In the genomic region with DNA sequence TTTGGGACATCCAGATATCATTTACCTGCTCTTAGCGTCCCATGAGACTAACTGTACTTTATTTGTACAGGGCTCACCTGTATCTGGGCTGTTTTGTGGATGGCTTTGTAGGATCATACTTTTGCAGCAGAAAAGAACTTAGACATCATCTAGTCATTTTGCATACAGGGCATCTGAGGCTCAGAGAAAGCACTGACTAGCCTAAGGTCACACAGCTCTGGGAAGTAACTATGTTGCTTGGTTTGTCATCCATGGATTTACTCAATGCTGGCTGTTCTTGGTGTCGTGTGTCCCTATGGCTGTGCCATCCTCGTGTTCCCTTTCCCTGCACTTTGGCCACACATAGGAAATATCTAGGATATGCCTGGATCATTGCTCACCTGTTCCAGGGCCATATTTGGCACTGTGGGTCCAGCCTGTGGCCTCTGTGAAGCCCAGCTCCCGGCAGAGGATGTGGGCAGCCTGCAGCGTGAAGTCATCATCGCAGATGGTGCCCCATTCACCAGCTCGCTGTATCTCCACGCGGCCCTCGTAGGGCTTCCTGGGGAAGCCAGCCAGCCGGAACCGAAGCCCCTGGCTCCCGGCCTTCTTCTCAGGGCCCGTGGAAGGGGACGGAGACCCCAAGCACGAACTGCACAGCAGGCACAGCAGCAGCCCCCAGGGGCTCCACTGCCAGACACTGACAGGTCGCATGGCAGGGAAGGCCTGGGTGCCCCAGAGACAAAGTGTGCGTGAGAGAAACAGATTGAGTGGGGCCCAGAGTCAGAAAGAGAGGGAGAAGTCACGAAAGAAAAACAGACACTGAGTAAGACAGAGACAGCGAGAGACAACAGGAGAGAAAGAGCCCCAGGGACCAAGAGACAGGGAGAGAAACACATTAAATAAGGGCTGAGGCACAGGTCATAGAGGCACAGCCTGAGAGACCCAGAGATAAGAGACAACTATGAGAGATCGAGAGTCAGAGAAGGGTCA, we compare ENCODE assay signal across 10 cellular contexts. TPM values are rescaled to one million over a fixed set of nuclear protein-coding genes. Genes with fewer than 3 reads are reported as not detected.
DNase-seq lines count a peak whose midpoint lies in the region; ATAC-seq and TF ChIP-seq lines count a peak whose summit lies in the region.
"Had no signal": no experiment of that assay in that cellular context is flagged by ENCODE, and none has a peak within 500 bp of the region (broad histone marks: within the 10 kb centered on the region; RNA-seq: fewer than 3 reads in every experiment).

No MANE protein-coding gene starts in this region.

- H3K36me3 Mint-ChIP-seq in T-helper 17 cell (ENCODE audit: low read depth): peaks cover 14% of the 10 kb centered on the region

- H3K4me3 Mint-ChIP-seq in T-helper 17 cell: peak overlapping the region; percentile 83

- peaks cover 29% of the 10 kb centered on the region for H3K4me1 Mint-ChIP-seq in T-helper 17 cell

- DNase-seq in AG10803 (ENCODE audit: low read depth) (no peak), GM10266 (ENCODE audit: extremely low spot score) (peak; percentile 46), T-helper 17 cell (no peak), islet precursor cell (peak; percentile 48), SKM-1 treated with dmso at 0.1 percent for 144 hours (lab: John Stamatoyannopoulos, UW; ENCODE audit: unreplicated experiment) (no peak), CD1c-positive myeloid dendritic cell (ENCODE audit: extremely low spot score) (no peak), NCI-H510A treated with DMSO at 0.1 percent for 48 hours (lab: John Stamatoyannopoulos, UW) (no peak)
- DNase-seq: MM.1S had no signal

- H3K4me3 ChIP-seq in AG10803 (ENCODE audit: low read length): peak overlapping the region; percentile 95

- ATAC-seq in T-helper 17 cell (no peak), GM19023 (IDR thresholded peaks at IDR 0.05; ENCODE audit: unreplicated experiment) (no peak)

- H3K27me3 Mint-ChIP-seq in T-helper 17 cell: peaks cover 43% of the 10 kb centered on the region

- no peaks in the 10 kb centered on the region for H3K9me3 ChIP-seq in T-helper 17 cell (ENCODE audit: control insufficient read depth, low read length, poor library complexity, severe bottlenecking)

- no peak for TF ChIP-seq CTCF in AG10803 (conservative IDR thresholded peaks at IDR 0.05; ENCODE audit: low read length)
- no peak for TF ChIP-seq CTCF in GM10266 (IDR thresholded peaks at IDR 0.05; ENCODE audit: control insufficient read depth, insufficient read depth, low read depth, missing control alignments)

- peak overlapping the region; percentile 92 for H3K27ac Mint-ChIP-seq in T-helper 17 cell

RNA-seq across cellular contexts. Expression of a gene that starts 1.5 kb away (rescaled TPM):
- 1 to 10 TPM in 1 of 2 donors, under 1 TPM in 1; 0.75 to 2.0 TPM for total RNA-seq in T-helper 17 cell

RNA-seq across cellular contexts. Expression of a gene that starts 2.3 kb away (rescaled TPM):
- 10 to 100 TPM in 1 of 2 donors, 1 to 10 TPM in 1; 8.3 to 14.6 TPM for total RNA-seq in T-helper 17 cell

RNA-seq across cellular contexts. Expression of a gene that starts 22.5 kb away (rescaled TPM):
- 10 to 100 TPM; 18.5 to 21.4 TPM for total RNA-seq in T-helper 17 cell

RNA-seq across cellular contexts. Expression of a gene that starts 22.7 kb away (rescaled TPM):
- total RNA-seq in T-helper 17 cell: 100 to 1,000 TPM; 139 to 153 TPM

RNA-seq across cellular contexts. Expression of a gene that starts 26.2 kb away (rescaled TPM):
- under 1 TPM in 1 of 2 donors, not detected in 1; 0.23 TPM for total RNA-seq in T-helper 17 cell
- total RNA-seq: epithelial cell of proximal tubule had no signal

Comparison
In these comparisons a context has a peak if more than half of its experiments do, and no peak if none do; other contexts are left out.
1. DNase-seq: peak in GM10266 (single experiment) and islet precursor cell (single experiment); none in AG10803 (single experiment), T-helper 17 cell (0 of 3), SKM-1 treated with dmso at 0.1 percent for 144 hours (single experiment), CD1c-positive myeloid dendritic cell (single experiment) and NCI-H510A treated with DMSO at 0.1 percent for 48 hours (single experiment).